Comparison of ENCODE assay signal across 19 cellular contexts in the genomic region with DNA sequence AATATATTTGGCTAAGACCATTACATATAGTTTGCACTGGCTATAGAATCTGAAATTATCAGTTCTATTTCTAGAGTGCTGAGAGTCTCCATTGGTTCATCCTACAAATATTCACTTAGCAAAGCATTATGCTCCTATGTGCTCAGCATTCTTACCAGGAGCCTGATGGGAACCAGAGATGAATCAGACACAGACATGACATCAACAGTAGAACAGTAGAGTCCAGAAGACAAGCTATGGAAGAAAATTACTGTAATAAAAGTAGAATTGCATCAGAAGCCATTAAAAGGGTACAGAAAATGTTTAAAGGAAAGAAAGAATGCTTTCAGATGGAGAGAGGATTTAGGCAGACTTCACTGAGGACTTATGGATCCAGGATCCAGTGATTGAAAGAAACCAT.
A peak's percentile ranks its signal among the peaks of the same experiment; 100 is the strongest.
DNase-seq lines count a peak whose midpoint lies in the region; ATAC-seq, FAIRE-seq and TF ChIP-seq lines count a peak whose summit lies in the region.
"Had no signal": no experiment of that assay in that cellular context is flagged by ENCODE, and none has a peak within 500 bp of the region (broad histone marks: within the 10 kb centered on the region; RNA-seq: fewer than 3 reads in every experiment).

No MANE protein-coding gene starts in this region.

- peaks cover 4% of the 10 kb centered on the region for H3K9me3 Mint-ChIP-seq in central memory CD8-positive, alpha-beta T cell
- H3K9me3 Mint-ChIP-seq: activated naive CD4-positive, alpha-beta T cell treated with anti-CD3 and anti-CD28 coated beads, Interleukin-2, amount 10 ng/mL, durations not matched to agents 7 days and 5 days had no signal

- H3K27ac Mint-ChIP-seq in central memory CD8-positive, alpha-beta T cell (ENCODE audit: low read depth) = peak overlapping the region; percentile 23
- H3K27ac Mint-ChIP-seq: activated naive CD4-positive, alpha-beta T cell treated with anti-CD3 and anti-CD28 coated beads, Interleukin-2, amount 10 ng/mL, durations not matched to agents 7 days and 5 days had no signal

- H3K4me3 ChIP-seq in AG10803 (ENCODE audit: low read length) (no peak overlapping the region), keratinocyte (ENCODE audit: control insufficient read depth in 2 of 3, extremely low read depth in 1 of 3, insufficient read depth in 2 of 3, low read depth in 1 of 3, low read length in 3 of 3) (no peak overlapping the region), kidney (ENCODE audit: low read length in 2 of 2) (no peak overlapping the region)
- H3K4me3 ChIP-seq: BLaER1, esophagus squamous epithelium, upper lobe of right lung had no signal

- DNase-seq in AG10803 (ENCODE audit: low read depth) (peak; percentile 82), M059J (ENCODE audit: low read depth) (peak; percentile 68), keratinocyte (ENCODE audit: low read depth, low spot score) (peak; percentile 9), OCI-M1 (lab: John Stamatoyannopoulos, UW) (no peak), retina (no peak), kidney (no peak)
- DNase-seq in central memory CD8-positive, alpha-beta T cell (ENCODE audit: low spot score in 2 of 2) = no peak
- DNase-seq: activated naive CD4-positive, alpha-beta T cell treated with anti-CD3 and anti-CD28 coated beads, Interleukin-2, amount 10 ng/mL, durations not matched to agents 7 days and 5 days; esophagus squamous epithelium; islet precursor cell; KG1; NCI-H1930; SIG-M5; stimulated activated CD8-positive, alpha-beta memory T cell treated with anti-CD3 and anti-CD28 coated beads, Interleukin-4, amount 100 ng/mL, for 48 hours; upper lobe of right lung had no signal

- H3K9me3 ChIP-seq in keratinocyte (ENCODE audit: control insufficient read depth, low read depth, low read length) (no peaks in the 10 kb centered on the region), kidney (ENCODE audit: control insufficient read depth in 1 of 2, low read length in 2 of 2) (no peaks in the 10 kb centered on the region)
- H3K9me3 ChIP-seq: BLaER1, esophagus squamous epithelium, upper lobe of right lung had no signal

- no peaks in the 10 kb centered on the region for H3K27me3 ChIP-seq in keratinocyte (ENCODE audit: control insufficient read depth, extremely low read depth, insufficient read depth, low read length)
- H3K27me3 ChIP-seq: BLaER1, esophagus squamous epithelium, upper lobe of right lung had no signal

- no peaks in the 10 kb centered on the region for H4K20me1 ChIP-seq in keratinocyte (ENCODE audit: control insufficient read depth, extremely low read depth, insufficient read depth, low read length)
- H4K20me1 ChIP-seq: BLaER1 had no signal

- peaks cover 30% of the 10 kb centered on the region for H3K4me1 ChIP-seq in keratinocyte (ENCODE audit: control insufficient read depth, extremely low read depth, insufficient read depth, low read length)
- H3K4me1 ChIP-seq in kidney (ENCODE audit: control insufficient read depth in 1 of 2, insufficient read depth in 1 of 2, low read depth in 1 of 2, low read length in 2 of 2) = no peaks in the 10 kb centered on the region
- H3K4me1 ChIP-seq: esophagus squamous epithelium had no signal

- intact Hi-C loops in kidney (cut with DNase I) = no loop called here

- H3K27ac ChIP-seq in keratinocyte (ENCODE audit: control insufficient read depth, insufficient read depth, low read length) (peak overlapping the region; percentile 63), kidney (ENCODE audit: low read depth in 2 of 2, low read length in 2 of 2) (no peak overlapping the region)
- H3K27ac ChIP-seq: BLaER1, esophagus squamous epithelium, upper lobe of right lung had no signal

- no peaks in the 10 kb centered on the region for H3K79me2 ChIP-seq in keratinocyte (ENCODE audit: control insufficient read depth, insufficient read depth, low read length)

- H3K4me1 Mint-ChIP-seq in central memory CD8-positive, alpha-beta T cell = peaks cover 30% of the 10 kb centered on the region

- ATAC-seq in central memory CD8-positive, alpha-beta T cell (replicated peaks; ENCODE audit: extremely low read depth, poor library complexity, severe bottlenecking) = no peak
- no peak for ATAC-seq in HG03045 (IDR thresholded peaks at IDR 0.05; ENCODE audit: unreplicated experiment)
- ATAC-seq: upper lobe of right lung had no signal

- H3K36me3 ChIP-seq in keratinocyte (ENCODE audit: control insufficient read depth in 2 of 2, extremely low read depth in 1 of 2, insufficient read depth in 2 of 2, low read length in 2 of 2) = no peaks in the 10 kb centered on the region
- H3K36me3 ChIP-seq in kidney (ENCODE audit: control insufficient read depth in 1 of 2, insufficient read depth in 2 of 2, low read length in 2 of 2) = no peaks in the 10 kb centered on the region
- H3K36me3 ChIP-seq: BLaER1, esophagus squamous epithelium, upper lobe of right lung had no signal

- dilution Hi-C loops in keratinocyte (cut with MboI; ENCODE audit: extremely low pct_ligation_motif_present, low sequenced_read_pairs) = no loop called here

- peak; percentile 76 for FAIRE-seq in keratinocyte (lab: Jason Lieb, UNC)
- FAIRE-seq in kidney (lab: Jason Lieb, UNC) = no peak
- FAIRE-seq: colon, H1 had no signal

- H3K9me1 ChIP-seq in keratinocyte (ENCODE audit: control insufficient read depth, extremely low read depth, insufficient read depth, low read length) = no peaks in the 10 kb centered on the region

- H3K4me3 Mint-ChIP-seq in central memory CD8-positive, alpha-beta T cell = no peak overlapping the region
- H3K4me3 Mint-ChIP-seq: activated naive CD4-positive, alpha-beta T cell treated with anti-CD3 and anti-CD28 coated beads, Interleukin-2, amount 10 ng/mL, durations not matched to agents 7 days and 5 days had no signal

- H3K4me2 ChIP-seq in keratinocyte (ENCODE audit: control insufficient read depth, extremely low read depth, insufficient read depth, low read depth, low read length) = no peak overlapping the region

- H3K27me3 Mint-ChIP-seq in central memory CD8-positive, alpha-beta T cell = no peaks in the 10 kb centered on the region

- TF ChIP-seq CTCF in AG10803 (conservative IDR thresholded peaks at IDR 0.05; ENCODE audit: low read length) = no peak
- TF ChIP-seq CTCF in keratinocyte (optimal IDR thresholded peaks at IDR 0.05 in 1 of 3, IDR thresholded peaks at IDR 0.05 in 1 of 3, conservative IDR thresholded peaks at IDR 0.05 in 1 of 3; ENCODE audit: extremely low read depth in 1 of 3, insufficient read depth in 2 of 3, low read length in 3 of 3) = no peak
- no peak for TF ChIP-seq CTCF in kidney (IDR thresholded peaks at IDR 0.05; ENCODE audit: borderline replicate concordance, extremely low read depth, insufficient read depth)

- no peaks in the 10 kb centered on the region for H3K36me3 Mint-ChIP-seq in central memory CD8-positive, alpha-beta T cell (ENCODE audit: insufficient read depth)
- H3K36me3 Mint-ChIP-seq: activated naive CD4-positive, alpha-beta T cell treated with anti-CD3 and anti-CD28 coated beads, Interleukin-2, amount 10 ng/mL, durations not matched to agents 7 days and 5 days had no signal

- H3K9ac ChIP-seq in keratinocyte (ENCODE audit: control insufficient read depth, extremely low read depth, insufficient read depth, low read length) (no peak overlapping the region), kidney (ENCODE audit: low read length in 2 of 2) (no peak overlapping the region)
- H3K9ac ChIP-seq: BLaER1 had no signal

- peak overlapping the region; percentile 48 for H2AFZ ChIP-seq in keratinocyte (ENCODE audit: control insufficient read depth, low read length)

Comparison
In these comparisons a context has a peak if more than half of its experiments do, and no peak if none do; other contexts are left out.
1. DNase-seq: peak in AG10803 (single experiment), M059J (single experiment) and keratinocyte (single experiment); none in central memory CD8-positive, alpha-beta T cell (0 of 2), OCI-M1 (single experiment), retina (single experiment) and kidney (single experiment).